In genomic region chr12:132024758-132025157, GRCh38 we compare ENCODE assay signal across 15 cellular contexts.
"Had no signal": no experiment of that assay in that cellular context is flagged by ENCODE, and none has a peak within 500 bp of the region (broad histone marks: within the 10 kb centered on the region; RNA-seq: fewer than 3 reads in every experiment).

No MANE protein-coding gene starts in this region.

- H3K27me3 Mint-ChIP-seq: activated naive CD8-positive, alpha-beta T cell treated with anti-CD3 and anti-CD28 coated beads, Interleukin-2, amount 50 U/mL, for 24 hours had no signal

- H3K36me3 ChIP-seq: ovary had no signal

- DNase-seq: activated CD4-positive, alpha-beta T cell treated with anti-CD3 and anti-CD28 coated beads, Interleukin-2, amount 50 U/mL, for 4 hours; activated CD4-positive, CD25-positive, alpha-beta regulatory T cell treated with anti-CD3 and anti-CD28 coated beads, Interleukin-2, amount 50 U/mL, for 72 hours; activated gamma-delta T cell treated with Interleukin-2 at 50 U/mL for 16 hours; activated naive CD8-positive, alpha-beta T cell treated with anti-CD3 and anti-CD28 coated beads, Interleukin-2, amount 50 U/mL, for 24 hours; activated T-cell treated with anti-CD3 and anti-CD28 coated beads, Interleukin-2, amount 50 U/mL, for 48 hours; aorta; endodermal cell; gastrocnemius medialis; heart right ventricle; midbrain; spleen; T1000 had no signal

- H3K4me1 Mint-ChIP-seq: activated naive CD8-positive, alpha-beta T cell treated with anti-CD3 and anti-CD28 coated beads, Interleukin-2, amount 50 U/mL, for 24 hours; endodermal cell had no signal

- H3K9me3 ChIP-seq: gastrocnemius medialis, heart right ventricle, ovary, spleen, thoracic aorta, upper lobe of right lung had no signal

- H3K27me3 ChIP-seq: gastrocnemius medialis, heart right ventricle, ovary, spleen, upper lobe of right lung had no signal

- H3K27ac ChIP-seq: gastrocnemius medialis, heart right ventricle, ovary, spleen, thoracic aorta, upper lobe of right lung had no signal

- H3K4me3 Mint-ChIP-seq: activated naive CD8-positive, alpha-beta T cell treated with anti-CD3 and anti-CD28 coated beads, Interleukin-2, amount 50 U/mL, for 24 hours; endodermal cell had no signal

- H3K4me1 ChIP-seq: spleen, upper lobe of right lung had no signal

- H3K27ac Mint-ChIP-seq: activated naive CD8-positive, alpha-beta T cell treated with anti-CD3 and anti-CD28 coated beads, Interleukin-2, amount 50 U/mL, for 24 hours; endodermal cell had no signal

- H3K9me3 Mint-ChIP-seq: activated naive CD8-positive, alpha-beta T cell treated with anti-CD3 and anti-CD28 coated beads, Interleukin-2, amount 50 U/mL, for 24 hours; endodermal cell had no signal

- H3K4me3 ChIP-seq: gastrocnemius medialis, heart right ventricle, ovary, spleen, thoracic aorta, upper lobe of right lung had no signal
